ENCODE assay signal across 1 cellular context in the genomic region with DNA sequence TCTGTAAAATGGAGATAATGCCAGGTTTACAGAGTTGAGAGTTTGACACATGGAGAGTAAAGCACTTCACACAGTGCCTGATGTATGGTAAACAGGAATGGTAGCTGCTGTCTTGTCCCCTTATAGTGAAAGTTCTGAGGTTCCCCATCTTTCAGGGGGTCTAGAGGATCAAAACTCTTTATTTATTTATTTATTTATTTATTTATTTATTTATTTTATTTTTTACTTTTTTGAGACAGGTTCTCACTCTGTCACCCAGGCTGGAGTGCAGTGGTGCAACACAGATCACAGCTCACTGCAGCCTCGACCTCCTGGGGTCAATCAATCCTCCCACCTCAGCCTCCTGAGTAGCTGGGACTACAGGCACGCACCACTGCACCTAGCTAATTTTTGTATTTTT. TPM values are rescaled to one million over a fixed set of nuclear protein-coding genes. Genes with fewer than 3 reads are reported as not detected.
"Had no signal": no experiment of that assay in that cellular context is flagged by ENCODE, and none has a peak within 500 bp of the region (broad histone marks: within the 10 kb centered on the region; RNA-seq: fewer than 3 reads in every experiment).

No MANE protein-coding gene starts in this region.

RNA-seq across cellular contexts. Expression of a gene that starts 40.1 kb away (rescaled TPM):
- polyA plus RNA-seq: SK-N-SH had no signal
